8 cellular contexts compared by ENCODE assay signal in genomic region chr22:29524440-29525191, GRCh38. TPM values are rescaled to one million over a fixed set of nuclear protein-coding genes. Genes with fewer than 3 reads are reported as not detected.
DNase-seq lines count a peak whose midpoint lies in the region; ATAC-seq and TF ChIP-seq lines count a peak whose summit lies in the region.

No MANE protein-coding gene starts in this region.

- H3K36me3 ChIP-seq in A673 (ENCODE audit: insufficient read depth, low read length, poor library complexity, severe bottlenecking) = peaks cover 65% of the 10 kb centered on the region

- no TSS peak for BruUV-seq in A673 (replicated peaks; lab: Mats Ljungman, UMichigan)

- H3K27me3 Mint-ChIP-seq in naive B cell = no peaks in the 10 kb centered on the region

- H3K27me3 ChIP-seq in A673 (replicated peaks; ENCODE audit: insufficient read depth, low read depth, low read length, poor library complexity) = no peaks in the 10 kb centered on the region

- peak; percentile 46 for TF ChIP-seq CTCF in A673 (conservative IDR thresholded peaks at IDR 0.05; ENCODE audit: low read depth, low read length)
- TF ChIP-seq CTCF in GM10266 (IDR thresholded peaks at IDR 0.05; ENCODE audit: control insufficient read depth, insufficient read depth, low read depth, missing control alignments) = peak; percentile 49
- TF ChIP-seq CTCF in RWPE1 (conservative IDR thresholded peaks at IDR 0.05; ENCODE audit: low read depth) = no peak
- peak; percentile 73 for TF ChIP-seq CTCF in choroid plexus epithelial cell (conservative IDR thresholded peaks at IDR 0.05; ENCODE audit: low read depth, low read length)

- ATAC-seq in naive B cell (ENCODE audit: low read depth in 2 of 2) = peak; percentile 77 to 84
- ATAC-seq in GM18505 (IDR thresholded peaks at IDR 0.05; ENCODE audit: unreplicated experiment) = no peak
- ATAC-seq in HG02840 (IDR thresholded peaks at IDR 0.05; ENCODE audit: low FRiP score, unreplicated experiment) = no peak

- H3K9me3 ChIP-seq in A673 (ENCODE audit: low read depth, low read length, poor library complexity, severe bottlenecking) = no peaks in the 10 kb centered on the region

- no peak overlapping the region for H3K4me3 ChIP-seq in A673 (ENCODE audit: low read depth, low read length, poor library complexity, severe bottlenecking)
- no peak overlapping the region for H3K4me3 ChIP-seq in choroid plexus epithelial cell (ENCODE audit: low read depth, low read length)

- H3K4me3 Mint-ChIP-seq in naive B cell = no peak overlapping the region

- no peaks in the 10 kb centered on the region for H3K9me3 Mint-ChIP-seq in naive B cell

- H3K36me3 Mint-ChIP-seq in naive B cell = peaks cover 28 to 32% of the 10 kb centered on the region in 2 donors

- peaks cover 0 to 3% (median 0%) of the 10 kb centered on the region in 3 donors for H3K4me1 Mint-ChIP-seq in naive B cell

- DNase-seq in A673 (ENCODE audit: low spot score) (peak; percentile 21), GM10266 (ENCODE audit: extremely low spot score) (peak; percentile 38), RWPE1 (ENCODE audit: low spot score) (peak; percentile 12), choroid plexus epithelial cell (ENCODE audit: low read depth) (peak; percentile 61), naive B cell (peak; percentile 38)
- DNase-seq in effector CD4-positive, alpha-beta T cell = no peak

- peak overlapping the region in 1 of 6 donors; percentile 76 for H3K27ac Mint-ChIP-seq in naive B cell

- POLR2A ChIA-PET in A673 (lab: Charles Lee; ENCODE audit: low non-redundant PET) (no interaction called here), RWPE1 (lab: Yijun Ruan, JAX; ENCODE audit: low non-redundant PET) (no interaction called here)

- intact Hi-C loops in A673 (cut with micrococcal nuclease; ENCODE audit: unreplicated experiment) = no loop called here

- no peaks in the 10 kb centered on the region for H3K4me1 ChIP-seq in A673 (ENCODE audit: insufficient read depth, low read length, poor library complexity, severe bottlenecking)

- no peak for TF ChIP-seq POLR2A in GM18505 (IDR thresholded peaks at IDR 0.05; ENCODE audit: borderline replicate concordance, extremely low read depth, insufficient read depth, insufficient read length)

- CTCF ChIA-PET in A673 (lab: Charles Lee) (no interaction called here), RWPE1 (lab: Yijun Ruan, JAX) (interaction anchor here (0.5 to 0.9 kb wide), 2 partner anchors 27 to 95 kb away, joined by 4 to 5 read pairs; no protein-coding TSS in a partner anchor)

- H3K27ac ChIP-seq in A673 (ENCODE audit: low read depth, low read length, poor library complexity, severe bottlenecking) (no peak overlapping the region), RWPE1 (no peak overlapping the region)

RNA-seq across cellular contexts. Expression of gene THOC5, which starts 28.9 kb away (rescaled TPM):
- total RNA-seq in A673 (2021) = 101 and 113 TPM in 2 replicates
- polyA plus RNA-seq in naive B cell (ENCODE audit: low read depth in 6 of 6) = 10 to 100 TPM; 18.8 to 30.1 (median 22.7) TPM

RNA-seq across cellular contexts. Expression of gene NEFH, which starts 44.6 kb away (rescaled TPM):
- total RNA-seq in A673 (2021) = 21.4 and 22.0 TPM in 2 replicates
- under 1 TPM in 1 of 6 donors, not detected in 5; 0.09 TPM for polyA plus RNA-seq in naive B cell (ENCODE audit: low read depth in 6 of 6)

RNA-seq across cellular contexts. Expression of gene NIPSNAP1, which starts 56.3 kb away (rescaled TPM):
- 49.7 and 75.2 TPM in 2 replicates for total RNA-seq in A673 (2021)
- polyA plus RNA-seq in naive B cell (ENCODE audit: low read depth in 6 of 6) = 10 to 100 TPM; 38.2 to 66.8 (median 46.6) TPM

Comparison
In these comparisons a context has a peak if more than half of its experiments do, and no peak if none do; other contexts are left out.
1. ATAC-seq: peak in naive B cell (2 of 2); none in GM18505 (single experiment) and HG02840 (single experiment).